In the genomic region with DNA sequence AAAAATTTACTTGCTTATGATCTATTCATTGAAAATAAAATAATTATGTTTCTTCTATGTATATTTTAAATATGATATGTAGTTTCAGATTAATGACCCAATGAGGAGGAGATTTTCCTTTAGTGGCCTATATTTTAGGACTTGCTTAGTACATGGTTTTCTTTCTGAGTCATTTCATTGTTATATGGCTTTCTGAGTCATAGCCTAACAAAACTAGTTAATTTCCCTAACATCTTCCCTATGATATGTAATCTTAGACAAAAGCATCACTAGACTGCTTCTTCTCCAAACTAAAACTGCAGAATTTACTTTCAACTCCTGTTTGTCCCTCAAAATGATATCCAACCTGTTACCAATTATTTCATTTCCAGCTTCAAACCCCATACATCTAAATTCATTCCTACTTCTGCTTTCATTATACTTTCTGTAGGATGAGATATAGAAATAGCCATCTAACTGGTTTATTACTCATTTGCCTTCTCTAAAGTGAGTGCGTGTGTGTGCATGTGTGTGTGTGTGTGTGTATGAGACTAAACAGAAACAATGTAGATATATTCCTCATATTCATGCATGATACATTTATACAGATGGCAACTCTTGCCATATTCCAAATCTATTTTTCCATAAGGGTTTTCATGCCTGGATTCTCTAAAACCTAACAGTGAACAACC, we compare ENCODE assay signal across 19 cellular contexts.
"Had no signal": no experiment of that assay in that cellular context is flagged by ENCODE, and none has a peak within 500 bp of the region (broad histone marks: within the 10 kb centered on the region; RNA-seq: fewer than 3 reads in every experiment).

No MANE protein-coding gene starts in this region.

- H3K9me3 ChIP-seq: heart right ventricle, upper lobe of right lung had no signal

- H3K4me3 ChIP-seq: dorsolateral prefrontal cortex, heart right ventricle, left ventricle myocardium inferior, upper lobe of right lung had no signal

- H3K36me3 ChIP-seq: heart right ventricle, left ventricle myocardium inferior, upper lobe of right lung had no signal

- H3K36me3 Mint-ChIP-seq: activated naive CD8-positive, alpha-beta T cell treated with anti-CD3 and anti-CD28 coated beads for 36 hours; immature natural killer cell; stimulated activated naive B cell treated with anti-CD40 and anti-IgM and Interleukin-4, amounts not matched to agents 10 μg/mL and 1 μg/mL and 100 μg/mL, for 72 hours had no signal

- H3K4me1 Mint-ChIP-seq: activated naive CD8-positive, alpha-beta T cell treated with anti-CD3 and anti-CD28 coated beads for 36 hours; activated T-helper 17 cell treated with anti-CD3 and anti-CD28 coated beads, Interleukin-2, amount 50 U/mL, for 72 hours; immature natural killer cell; neural crest cell; stimulated activated naive B cell treated with anti-CD40 and anti-IgM and Interleukin-4, amounts not matched to agents 10 μg/mL and 1 μg/mL and 100 μg/mL, for 72 hours had no signal

- H3K27ac Mint-ChIP-seq: activated CD8-positive, alpha-beta T cell treated with anti-CD3 and anti-CD28 coated beads for 36 hours; activated naive CD8-positive, alpha-beta T cell treated with anti-CD3 and anti-CD28 coated beads for 36 hours; activated T-helper 17 cell treated with anti-CD3 and anti-CD28 coated beads, Interleukin-2, amount 50 U/mL, for 72 hours; immature natural killer cell; progenitor cell of endocrine pancreas; stimulated activated naive B cell treated with anti-CD40 and anti-IgM and Interleukin-4, amounts not matched to agents 10 μg/mL and 1 μg/mL and 100 μg/mL, for 72 hours; T-helper 2 cell treated with Interferon-gamma antibody and Interleukin-4, amounts not matched to agents 5 μg/mL and 100 μg/mL, for 36 hours had no signal

- DNase-seq: activated CD4-positive, alpha-beta T cell treated with anti-CD3 and anti-CD28 coated beads for 48 hours; activated CD4-positive, CD25-positive, alpha-beta regulatory T cell; activated CD8-positive, alpha-beta T cell treated with anti-CD3 and anti-CD28 coated beads for 36 hours; activated naive CD4-positive, alpha-beta T cell; activated naive CD8-positive, alpha-beta T cell treated with anti-CD3 and anti-CD28 coated beads for 36 hours; activated T-cell treated with anti-CD3 and anti-CD28 coated beads, Interleukin-2, amount 50 U/mL, for 1 hour; amniotic stem cell; caudate nucleus; dorsolateral prefrontal cortex; heart right ventricle; immature natural killer cell; kidney glomerular epithelial cell; left ventricle myocardium inferior; stimulated activated naive B cell treated with anti-CD40 and anti-IgM and Interleukin-4, amounts not matched to agents 10 μg/mL and 1 μg/mL and 100 μg/mL, for 72 hours; upper lobe of right lung had no signal

- H3K4me3 Mint-ChIP-seq: activated CD8-positive, alpha-beta T cell treated with anti-CD3 and anti-CD28 coated beads for 36 hours; activated naive CD8-positive, alpha-beta T cell treated with anti-CD3 and anti-CD28 coated beads for 36 hours; activated T-helper 17 cell treated with anti-CD3 and anti-CD28 coated beads, Interleukin-2, amount 50 U/mL, for 72 hours; immature natural killer cell; neural crest cell; stimulated activated naive B cell treated with anti-CD40 and anti-IgM and Interleukin-4, amounts not matched to agents 10 μg/mL and 1 μg/mL and 100 μg/mL, for 72 hours; T-helper 2 cell treated with Interferon-gamma antibody and Interleukin-4, amounts not matched to agents 5 μg/mL and 100 μg/mL, for 36 hours had no signal

- H3K27me3 Mint-ChIP-seq: activated CD8-positive, alpha-beta T cell treated with anti-CD3 and anti-CD28 coated beads for 36 hours; activated naive CD8-positive, alpha-beta T cell treated with anti-CD3 and anti-CD28 coated beads for 36 hours; activated T-helper 17 cell treated with anti-CD3 and anti-CD28 coated beads, Interleukin-2, amount 50 U/mL, for 72 hours; progenitor cell of endocrine pancreas; stimulated activated naive B cell treated with anti-CD40 and anti-IgM and Interleukin-4, amounts not matched to agents 10 μg/mL and 1 μg/mL and 100 μg/mL, for 72 hours had no signal

- ATAC-seq: activated CD8-positive, alpha-beta T cell treated with anti-CD3 and anti-CD28 coated beads for 36 hours; activated T-helper 17 cell treated with anti-CD3 and anti-CD28 coated beads, Interleukin-2, amount 50 U/mL, for 72 hours; heart right ventricle; stimulated activated naive B cell treated with anti-CD40 and anti-IgM and Interleukin-4, amounts not matched to agents 10 μg/mL and 1 μg/mL and 100 μg/mL, for 72 hours; upper lobe of right lung had no signal

- H3K9me3 Mint-ChIP-seq: neural crest cell had no signal

- H3K4me1 ChIP-seq: heart right ventricle, left ventricle myocardium inferior, upper lobe of right lung had no signal

- H3K27ac ChIP-seq: dorsolateral prefrontal cortex, heart right ventricle, left ventricle myocardium inferior, upper lobe of right lung had no signal

- H3K27me3 ChIP-seq: dorsolateral prefrontal cortex, heart right ventricle, upper lobe of right lung had no signal
